8 cellular contexts compared by ENCODE assay signal in the genomic region with DNA sequence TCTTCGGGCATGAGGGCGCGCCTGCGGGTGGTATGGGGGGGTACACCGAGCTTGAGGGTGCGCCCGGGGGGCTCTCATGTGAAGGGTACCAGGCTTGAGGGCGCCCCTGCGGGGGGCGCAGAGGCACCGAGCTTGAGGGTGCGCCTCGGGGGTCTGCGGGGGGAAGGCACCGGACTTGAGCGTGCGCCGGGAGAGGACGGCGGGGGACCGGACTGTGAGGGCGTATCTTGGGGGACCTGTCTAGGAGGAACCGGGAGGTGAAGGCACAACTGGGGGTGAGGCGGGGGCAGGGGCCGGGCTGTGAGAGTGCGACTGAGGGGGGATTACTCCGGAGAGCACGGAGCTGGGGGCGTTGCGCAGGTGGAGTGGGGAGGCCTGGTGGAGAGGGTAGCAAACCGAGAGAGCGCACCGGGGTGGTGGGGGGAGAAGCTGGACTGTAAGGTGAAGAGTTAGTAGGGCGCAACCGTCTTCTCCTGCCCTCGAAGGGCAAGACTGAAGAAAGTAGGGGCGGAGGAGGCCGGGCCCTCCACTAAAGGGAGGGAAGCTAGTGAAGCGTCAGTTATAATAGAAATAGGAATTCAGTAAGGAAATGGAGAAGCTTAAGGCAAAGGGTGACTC. TPM values are rescaled to one million over a fixed set of nuclear protein-coding genes. Genes with fewer than 3 reads are reported as not detected.
DNase-seq lines count a peak whose midpoint lies in the region; ATAC-seq and TF ChIP-seq lines count a peak whose summit lies in the region.

No MANE protein-coding gene starts in this region.

- no peak for ATAC-seq in body of pancreas
- no peak for ATAC-seq in HG03442 (IDR thresholded peaks at IDR 0.05; ENCODE audit: unreplicated experiment)

- peaks cover 3 to 32% (median 27%) of the 10 kb centered on the region in 3 donors for H3K27me3 Mint-ChIP-seq in immature natural killer cell (ENCODE audit: low read depth in 3 of 3)

- TF ChIP-seq CTCF in body of pancreas (IDR thresholded peaks at IDR 0.05) = no peak

- H3K9me3 Mint-ChIP-seq in immature natural killer cell = no peaks in the 10 kb centered on the region

- H3K4me3 Mint-ChIP-seq in immature natural killer cell = peak overlapping the region; percentile 96 to 99 (median 98)

- no peaks in the 10 kb centered on the region for H3K9me3 ChIP-seq in body of pancreas

- 3 to 10% methylated on average over 25 to 36 of the region's 39 CpGs for WGBS in body of pancreas, 2 donors

- H3K36me3 Mint-ChIP-seq in immature natural killer cell = no peaks in the 10 kb centered on the region

- peaks cover 30% of the 10 kb centered on the region for H3K4me1 ChIP-seq in body of pancreas

- peaks cover 38 to 40% of the 10 kb centered on the region in 2 donors for H3K4me1 Mint-ChIP-seq in immature natural killer cell

- DNase-seq in T follicular helper cell (ENCODE audit: low read depth) (peak; percentile 18), body of pancreas (peak in 3 of 4 donors; percentile 28 to 48 (median 41)), immature natural killer cell (peak; percentile 18 to 32 (median 20)), HuH-7 (ENCODE audit: low spot score) (no peak), NCI-H128 (lab: John Stamatoyannopoulos, UW; ENCODE audit: unreplicated experiment) (no peak)
- peak; percentile 6 to 22 for DNase-seq in stimulated activated CD4-positive, alpha-beta T cell treated with anti-CD3 and anti-CD28 coated beads, Interleukin-15, amount 100 ng/mL, for 48 hours (ENCODE audit: low read depth in 2 of 2)

- peak overlapping the region; percentile 97 to 100 (median 98) for H3K27ac Mint-ChIP-seq in immature natural killer cell

- H3K4me3 ChIP-seq in body of pancreas = peak overlapping the region; percentile 53 to 71

- H3K27ac ChIP-seq in body of pancreas = peak overlapping the region; percentile 98 to 99 (median 98)

- no peaks in the 10 kb centered on the region for H3K27me3 ChIP-seq in body of pancreas

- intact Hi-C loops in body of pancreas (cut with DNase I) = no loop called here

- TF ChIP-seq POLR2A in GM19193 (IDR thresholded peaks at IDR 0.05; ENCODE audit: extremely low read depth, insufficient read depth, insufficient read length) (peak; percentile 13), body of pancreas (IDR thresholded peaks at IDR 0.05) (no peak)

- H3K36me3 ChIP-seq in body of pancreas (replicated peaks in 1 of 2; ENCODE audit: insufficient read depth in 1 of 2, low read depth in 2 of 2) = no peaks in the 10 kb centered on the region

RNA-seq across cellular contexts. Expression of a gene that starts 1.1 kb away (rescaled TPM):
- total RNA-seq in body of pancreas = 10 to 100 TPM; 63.3 to 69.8 TPM
- polyA plus RNA-seq in immature natural killer cell = 100 to 1,000 TPM in 1 of 3 donors, 10 to 100 TPM in 2; 61.4 to 124 (median 90.2) TPM

Comparison
In these comparisons a context has a peak if more than half of its experiments do, and no peak if none do; other contexts are left out.
1. DNase-seq: peak in T follicular helper cell (single experiment), body of pancreas (3 of 4), immature natural killer cell (3 of 3) and stimulated activated CD4-positive, alpha-beta T cell treated with anti-CD3 and anti-CD28 coated beads, Interleukin-15, amount 100 ng/mL, for 48 hours (2 of 2); none in HuH-7 (single experiment) and NCI-H128 (single experiment).